31 cellular contexts compared by ENCODE assay signal in the genomic region with DNA sequence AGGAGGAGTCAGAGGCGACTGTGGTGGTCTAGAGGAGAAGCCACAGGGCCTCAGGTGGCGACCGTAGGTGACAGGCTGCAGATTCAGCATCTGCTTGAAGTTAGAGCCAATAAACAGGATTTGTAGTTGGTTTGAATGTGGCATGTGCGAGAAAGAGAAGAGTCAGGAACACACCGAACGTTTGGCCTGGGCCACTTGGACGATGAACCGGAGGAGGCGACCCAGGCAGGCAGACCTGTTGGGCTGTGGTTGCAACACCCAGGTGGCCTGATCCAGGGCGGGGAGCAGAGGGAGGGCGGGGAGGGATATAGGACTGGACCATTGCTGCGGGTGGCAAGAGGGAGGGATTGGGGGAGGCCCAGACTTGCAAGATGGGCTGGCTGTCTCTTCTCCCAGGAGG. TPM values are rescaled to one million over a fixed set of nuclear protein-coding genes. Genes with fewer than 3 reads are reported as not detected.
A peak's percentile ranks its signal among the peaks of the same experiment; 100 is the strongest.
DNase-seq lines count a peak whose midpoint lies in the region; ATAC-seq and TF ChIP-seq lines count a peak whose summit lies in the region.
"Had no signal": no experiment of that assay in that cellular context is flagged by ENCODE, and none has a peak within 500 bp of the region (broad histone marks: within the 10 kb centered on the region; RNA-seq: fewer than 3 reads in every experiment).

No MANE protein-coding gene starts in this region.

- BruUV-seq in Calu3 (replicated peaks; lab: Mats Ljungman, UMichigan), result no TSS peak

- H3K9me3 Mint-ChIP-seq in IgD-negative memory B cell, result peaks cover 2 to 4% (median 3%) of the 10 kb centered on the region in 3 donors
- no peaks in the 10 kb centered on the region for H3K9me3 Mint-ChIP-seq in Calu3 (ENCODE audit: low read depth, unreplicated experiment)

- H3K4me3 ChIP-seq in lower lobe of right lung, result no peak overlapping the region
- no peak overlapping the region for H3K4me3 ChIP-seq in osteoblast (ENCODE audit: insufficient read depth, low read length)
- H3K4me3 ChIP-seq: GM12878, Peyer's patch, SK-N-MC had no signal

- no peak for TF ChIP-seq CTCF in lower lobe of right lung (IDR thresholded peaks at IDR 0.05)
- no peak for TF ChIP-seq CTCF in osteoblast (IDR thresholded peaks at IDR 0.05; ENCODE audit: extremely low read depth, low read depth, low read length)
- TF ChIP-seq CTCF in Calu3 (IDR thresholded peaks at IDR 0.05; ENCODE audit: unreplicated experiment), result no peak

- DNase-seq in left lobe of liver (ENCODE audit: low spot score), result peak; percentile 61
- no peak for DNase-seq in lower lobe of right lung
- DNase-seq in cerebellum (ENCODE audit: low spot score), result no peak
- no peak for DNase-seq in osteoblast (ENCODE audit: insufficient read length, low spot score, missing footprints)
- DNase-seq in Calu3, result no peak
- no peak for DNase-seq in midbrain (lab: John Stamatoyannopoulos, UW)
- DNase-seq: C1 segment of cervical spinal cord; CD4-positive, alpha-beta memory T cell; COR-L47; DMS 273 treated with DMSO at 0.1 percent for 48 hours; DMS79; EL; GDM1; GOT3; HCEC 1CT; Karpas-422; NCI-H1092; NCI-H1417 treated with DMSO at 0.1 percent for 48 hours; NCI-H1694 treated with DMSO at 0.1 percent for 48 hours; NCI-H2081; NCI-H2227 treated with DMSO at 0.1 percent for 48 hours; NCI-H69; OCI-M1; Peyer's patch; SIG-M5 had no signal

- H3K27me3 Mint-ChIP-seq in IgD-negative memory B cell, result peaks cover 9% of the 10 kb centered on the region
- H3K27me3 Mint-ChIP-seq in Calu3 (ENCODE audit: unreplicated experiment), result peaks cover 63% of the 10 kb centered on the region

- H3K27ac ChIP-seq in lower lobe of right lung (no peak overlapping the region), osteoblast (ENCODE audit: low read depth, low read length) (no peak overlapping the region)
- H3K27ac ChIP-seq: HL-60, Peyer's patch, SK-N-MC had no signal

- H3K9me3 ChIP-seq in lower lobe of right lung (no peaks in the 10 kb centered on the region), osteoblast (ENCODE audit: low read depth, low read length) (no peaks in the 10 kb centered on the region)
- H3K9me3 ChIP-seq: Peyer's patch had no signal

- peak overlapping the region in 2 of 3 donors; percentile 49 to 57 for H3K27ac Mint-ChIP-seq in IgD-negative memory B cell
- no peak overlapping the region for H3K27ac Mint-ChIP-seq in Calu3 (ENCODE audit: unreplicated experiment)
- H3K27ac Mint-ChIP-seq: CD4-positive, alpha-beta memory T cell had no signal

- no peak overlapping the region for H2AFZ ChIP-seq in osteoblast (ENCODE audit: low read length)

- H3K27me3 ChIP-seq in lower lobe of right lung (ENCODE audit: low read depth) (no peaks in the 10 kb centered on the region), osteoblast (ENCODE audit: insufficient read depth, low read length) (peaks cover 5% of the 10 kb centered on the region)
- H3K27me3 ChIP-seq: Peyer's patch had no signal

- H3K4me3 Mint-ChIP-seq in IgD-negative memory B cell (no peak overlapping the region), Calu3 (ENCODE audit: low read depth, unreplicated experiment) (no peak overlapping the region)
- H3K4me3 Mint-ChIP-seq: CD4-positive, alpha-beta memory T cell had no signal

- H3K36me3 Mint-ChIP-seq in IgD-negative memory B cell (peaks cover 2% of the 10 kb centered on the region), Calu3 (ENCODE audit: insufficient read depth, unreplicated experiment) (no peaks in the 10 kb centered on the region)
- H3K36me3 Mint-ChIP-seq: CD4-positive, alpha-beta memory T cell had no signal

- H4K20me1 ChIP-seq in osteoblast (ENCODE audit: insufficient read depth, low read length), result no peaks in the 10 kb centered on the region

- H3K79me2 ChIP-seq in osteoblast (ENCODE audit: insufficient read depth, low read length), result no peaks in the 10 kb centered on the region

- H3K4me2 ChIP-seq in osteoblast (ENCODE audit: insufficient read depth, low read length), result no peak overlapping the region

- H3K36me3 ChIP-seq in lower lobe of right lung (no peaks in the 10 kb centered on the region), osteoblast (ENCODE audit: insufficient read depth, low read length) (no peaks in the 10 kb centered on the region)
- H3K36me3 ChIP-seq: Peyer's patch had no signal

- intact Hi-C loops in lower lobe of right lung (cut with DNase I) (no loop called here), Calu3 (cut with micrococcal nuclease; ENCODE audit: unreplicated experiment) (no loop called here)

- H3K4me1 Mint-ChIP-seq in IgD-negative memory B cell (no peaks in the 10 kb centered on the region), Calu3 (ENCODE audit: low read depth, unreplicated experiment) (no peaks in the 10 kb centered on the region)
- H3K4me1 Mint-ChIP-seq: CD4-positive, alpha-beta memory T cell had no signal

- H3K4me1 ChIP-seq in lower lobe of right lung (no peaks in the 10 kb centered on the region), osteoblast (ENCODE audit: insufficient read depth, low read length) (no peaks in the 10 kb centered on the region)
- H3K4me1 ChIP-seq: Peyer's patch had no signal

- peak; percentile 94 for ATAC-seq in left lobe of liver
- peak; percentile 18 to 29 for ATAC-seq in lower lobe of right lung
- ATAC-seq: GM12878 had no signal

- CTCF ChIA-PET in Calu3 (lab: Charles Lee), result no interaction called here

RNA-seq across cellular contexts. Expression of a gene that starts 10.0 kb away (rescaled TPM):
- not detected for polyA plus RNA-seq in IgD-negative memory B cell
- total RNA-seq in left lobe of liver, result not detected
- total RNA-seq in lower lobe of right lung, result not detected
- not detected for total RNA-seq in cerebellum
- not detected in 2 replicates for total RNA-seq in osteoblast
- total RNA-seq in Calu3 (2022), result not detected in 2 replicates
- total RNA-seq: A673; CD4-positive, alpha-beta memory T cell; GM12878; NCI-H460; Peyer's patch had no signal
- polyA plus RNA-seq: CD4-positive, alpha-beta memory T cell; GM12878 had no signal
